ENCODE assay signal across 28 cellular contexts in the genomic region with DNA sequence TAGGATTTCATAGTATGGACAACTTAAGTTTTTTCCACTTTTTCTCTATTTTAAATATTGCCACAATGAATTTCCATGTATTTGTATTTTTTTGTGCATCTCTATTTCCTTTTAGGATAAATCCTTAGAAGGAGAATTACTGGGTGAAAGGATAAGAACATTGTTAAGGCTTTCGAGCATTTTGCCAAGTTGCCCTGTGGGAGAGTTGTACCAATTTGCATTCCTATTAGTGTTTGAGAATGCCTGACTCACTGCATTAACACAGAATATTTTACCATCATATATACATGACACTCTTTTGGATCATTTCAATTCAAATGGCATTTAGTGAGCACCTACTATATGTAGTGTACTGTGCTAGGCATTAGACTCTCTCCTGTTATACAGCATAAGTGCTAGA. TPM values are rescaled to one million over a fixed set of nuclear protein-coding genes. Genes with fewer than 3 reads are reported as not detected.
DNase-seq lines count a peak whose midpoint lies in the region; ATAC-seq and TF ChIP-seq lines count a peak whose summit lies in the region.
"Had no signal": no experiment of that assay in that cellular context is flagged by ENCODE, and none has a peak within 500 bp of the region (broad histone marks: within the 10 kb centered on the region; RNA-seq: fewer than 3 reads in every experiment).

No MANE protein-coding gene starts in this region.

- in situ Hi-C loops in astrocyte of the spinal cord (cut with HindIII; ENCODE audit: low sequenced_read_pairs), result no loop called here

- no peaks in the 10 kb centered on the region for H3K9me3 ChIP-seq in psoas muscle
- H3K9me3 ChIP-seq: ascending aorta, sigmoid colon, tibial artery had no signal

- 77 to 100% (median 91%) methylated on average over 1 of the region's 1 CpG for WGBS in psoas muscle, 3 donors

- H3K36me3 ChIP-seq in psoas muscle (ENCODE audit: insufficient read depth in 1 of 2, low read depth in 1 of 2), result no peaks in the 10 kb centered on the region
- H3K36me3 ChIP-seq: ascending aorta, sigmoid colon, stomach, tibial artery, WERI-Rb-1 had no signal

- intact Hi-C loops in psoas muscle (cut with DNase I), result no loop called here

- TF ChIP-seq CTCF in astrocyte of the spinal cord (IDR thresholded peaks at IDR 0.05; ENCODE audit: low read depth, low read length) (no peak), psoas muscle (IDR thresholded peaks at IDR 0.05) (no peak)

- peaks cover 5% of the 10 kb centered on the region for H3K4me1 ChIP-seq in psoas muscle
- H3K4me1 ChIP-seq: stomach had no signal

- peaks cover 0 to 8% (median 0%) of the 10 kb centered on the region in 3 donors for H3K27me3 ChIP-seq in psoas muscle (ENCODE audit: insufficient read depth in 3 of 3, low read length in 2 of 3)
- H3K27me3 ChIP-seq: ascending aorta, tibial artery had no signal

- H3K27ac ChIP-seq in psoas muscle, result no peak overlapping the region
- H3K27ac ChIP-seq: ascending aorta, sigmoid colon, stomach, tibial artery, WERI-Rb-1 had no signal

- H3K4me3 ChIP-seq in astrocyte of the spinal cord (ENCODE audit: low read depth, low read length) (no peak overlapping the region), psoas muscle (no peak overlapping the region)
- H3K4me3 ChIP-seq: ascending aorta, lung, sigmoid colon, stomach, tibial artery had no signal

- DNase-seq in EL (peak; percentile 54), M059J (ENCODE audit: low read depth) (peak; percentile 75), astrocyte of the spinal cord (ENCODE audit: low read depth, low spot score) (peak; percentile 33), iris pigment epithelial cell (ENCODE audit: low read depth) (peak; percentile 20), hepatic stellate cell (ENCODE audit: low spot score) (no peak), psoas muscle (no peak), NCI-H1436 (lab: John Stamatoyannopoulos, UW) (no peak)
- no peak for DNase-seq in activated CD4-positive, alpha-beta T cell treated with anti-CD3 and anti-CD28 coated beads for 1 hour
- DNase-seq: activated CD4-positive, alpha-beta T cell treated with anti-CD3 and anti-CD28 coated beads, Interleukin-2, amount 50 U/mL, for 4 hours; CD4-positive, CD25-positive, alpha-beta regulatory T cell; cerebellar nuclear complex; erythroblast; GOT3; NCI-H1105 treated with DMSO at 0.1 percent for 48 hours; NCI-H2081; NCI-H345; NCI-H774; sigmoid colon; stomach; tibial artery; WERI-Rb-1 had no signal

- no peak for ATAC-seq in psoas muscle
- ATAC-seq: activated naive CD4-positive, alpha-beta T cell treated with anti-CD3 and anti-CD28 coated beads, Interleukin-2, amount 50 U/mL, for 72 hours; SK-N-SH treated with all-trans-retinoic acid at 6 μM for 48 hours had no signal

RNA-seq across cellular contexts. Expression of gene PLAC1, which starts 57.0 kb away (rescaled TPM):
- 0.37 TPM in 1 of 2 replicates, not detected in the other for total RNA-seq in M059J (2014; rRNA removed; shearing (Covaris generic))
- total RNA-seq in psoas muscle, result 1 to 10 TPM in 1 of 4 donors, under 1 TPM in 2, not detected in 1; 0.32 to 3.0 (median 0.34) TPM
- polyA plus RNA-seq in psoas muscle, result under 1 TPM in 2 of 3 donors, not detected in 1; 0.13 to 0.14 TPM
- total RNA-seq: activated naive CD4-positive, alpha-beta T cell treated with anti-CD3 and anti-CD28 coated beads, Interleukin-2, amount 50 U/mL, for 72 hours; ascending aorta; CD4-positive, CD25-positive, alpha-beta regulatory T cell; kidney epithelial cell; posterior vena cava; stomach; T-helper 2 cell treated with Interferon-gamma antibody and Interleukin-4, amounts not matched to agents 100 ng/mL and 5 ng/mL, for 36 hours had no signal
- polyA plus RNA-seq: CD4-positive, CD25-positive, alpha-beta regulatory T cell; stomach had no signal

Comparison
In these comparisons a context has a peak if more than half of its experiments do, and no peak if none do; other contexts are left out.
1. DNase-seq: peak in EL (single experiment), M059J (single experiment), astrocyte of the spinal cord (single experiment) and iris pigment epithelial cell (single experiment); none in hepatic stellate cell (single experiment), activated CD4-positive, alpha-beta T cell treated with anti-CD3 and anti-CD28 coated beads for 1 hour (single experiment), psoas muscle (0 of 2) and NCI-H1436 (single experiment).